ENCODE assay signal across 8 cellular contexts in the genomic region with DNA sequence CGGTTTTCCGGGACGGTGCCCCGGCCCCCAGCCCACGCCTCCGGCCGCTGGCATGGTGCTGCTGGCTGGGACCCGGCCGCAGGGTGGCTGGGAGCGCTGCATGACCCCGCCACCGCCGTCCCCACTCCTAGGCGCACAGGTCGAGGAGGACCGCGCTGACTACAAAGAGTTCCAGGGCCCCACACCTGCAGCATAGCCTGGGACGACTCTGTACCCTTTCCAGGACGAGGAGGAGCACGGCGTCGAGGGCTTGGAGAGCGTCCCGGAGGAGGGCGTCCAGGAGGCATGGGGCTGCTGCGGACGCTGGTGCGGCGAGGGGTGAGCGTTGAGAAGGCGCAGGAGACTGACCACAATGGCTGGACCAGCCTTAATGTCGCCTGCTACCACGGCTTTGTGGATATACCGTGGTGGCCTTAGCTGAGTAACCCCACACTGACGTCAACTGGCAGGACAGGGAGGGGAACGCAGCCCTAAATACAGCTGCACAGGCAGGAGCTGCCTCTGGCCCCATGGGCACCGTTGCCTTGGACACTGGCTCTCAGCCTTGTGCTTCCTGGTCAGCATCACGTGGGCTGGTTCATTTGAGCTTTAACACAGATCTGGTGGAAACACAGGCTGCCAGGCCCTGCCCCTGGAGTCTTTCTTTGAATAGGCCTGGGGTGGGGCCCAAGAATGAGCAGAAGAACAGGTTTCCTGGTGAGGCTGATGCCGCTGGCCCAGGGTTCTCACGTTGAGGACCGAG. TPM values are rescaled to one million over a fixed set of nuclear protein-coding genes. Genes with fewer than 3 reads are reported as not detected.
A peak's percentile ranks its signal among the peaks of the same experiment; 100 is the strongest.
DNase-seq lines count a peak whose midpoint lies in the region; ATAC-seq, FAIRE-seq and TF ChIP-seq lines count a peak whose summit lies in the region.

No MANE protein-coding gene starts in this region.

- H3K27me3 ChIP-seq in suprapubic skin = no peaks in the 10 kb centered on the region

- peak overlapping the region; percentile 74 for H3K4me3 ChIP-seq in suprapubic skin

- 84% methylated on average over 37 of the region's 41 CpGs for WGBS in suprapubic skin

- POLR2A ChIA-PET in activated CD4-positive, alpha-beta T cell treated with anti-CD3 and anti-CD28 coated beads, Interleukin-2, amount 10 ng/mL, durations not matched to agents 7 days and 5 days (lab: Charles Lee) = no interaction called here
- POLR2A ChIA-PET in activated CD4-positive, alpha-beta memory T cell treated with anti-CD3 and anti-CD28 coated beads for 36 hours (lab: Charles Lee) = no interaction called here

- ATAC-seq in HG02852 (IDR thresholded peaks at IDR 0.05; ENCODE audit: unreplicated experiment) = no peak

- H3K36me3 ChIP-seq in suprapubic skin = peaks cover 8% of the 10 kb centered on the region

- H3K27ac ChIP-seq in suprapubic skin = no peak overlapping the region

- H3K27me3 Mint-ChIP-seq in activated CD4-positive, alpha-beta T cell treated with anti-CD3 and anti-CD28 coated beads, Interleukin-2, amount 10 ng/mL, durations not matched to agents 7 days and 5 days = peaks cover 2% of the 10 kb centered on the region
- H3K27me3 Mint-ChIP-seq in activated CD4-positive, alpha-beta memory T cell treated with anti-CD3 and anti-CD28 coated beads for 36 hours = no peaks in the 10 kb centered on the region

- H3K9me3 Mint-ChIP-seq in activated CD4-positive, alpha-beta T cell treated with anti-CD3 and anti-CD28 coated beads, Interleukin-2, amount 10 ng/mL, durations not matched to agents 7 days and 5 days = peaks cover 2% of the 10 kb centered on the region
- H3K9me3 Mint-ChIP-seq in activated CD4-positive, alpha-beta memory T cell treated with anti-CD3 and anti-CD28 coated beads for 36 hours = peaks cover 4% of the 10 kb centered on the region

- intact Hi-C loops in activated CD4-positive, alpha-beta memory T cell treated with anti-CD3 and anti-CD28 coated beads for 36 hours (cut with micrococcal nuclease) = loop anchor here (5.0 kb wide), 1 partner anchor 178 kb away; no protein-coding TSS in a partner anchor

- FAIRE-seq in H54 (lab: Jason Lieb, UNC) = no peak
- no peak for FAIRE-seq in D721Med (lab: Jason Lieb, UNC)

- TF ChIP-seq EP300 in suprapubic skin (IDR thresholded peaks at IDR 0.05) = no peak

- TF ChIP-seq POLR2A in suprapubic skin (IDR thresholded peaks at IDR 0.05) (no peak), H54 (IDR thresholded peaks at IDR 0.05; ENCODE audit: low read depth, low read length) (no peak)

- TF ChIP-seq CTCF in suprapubic skin (IDR thresholded peaks at IDR 0.05) = no peak
- TF ChIP-seq CTCF in D721Med (IDR thresholded peaks at IDR 0.05; ENCODE audit: insufficient read depth, missing control alignments) = no peak

- CTCF ChIA-PET in activated CD4-positive, alpha-beta T cell treated with anti-CD3 and anti-CD28 coated beads, Interleukin-2, amount 10 ng/mL, durations not matched to agents 7 days and 5 days (lab: Charles Lee) = interaction anchor here (0.9 to 1.2 kb wide), 2 partner anchors 11 to 151 kb away, joined by 3 read pairs; no protein-coding TSS in a partner anchor
- CTCF ChIA-PET in activated CD4-positive, alpha-beta memory T cell treated with anti-CD3 and anti-CD28 coated beads for 36 hours (lab: Charles Lee) = interaction anchor here (1.0 kb wide), 1 partner anchor 9 kb away, joined by 3 read pairs; no protein-coding TSS in a partner anchor

- peak overlapping the region; percentile 86 for H3K4me3 Mint-ChIP-seq in activated CD4-positive, alpha-beta T cell treated with anti-CD3 and anti-CD28 coated beads, Interleukin-2, amount 10 ng/mL, durations not matched to agents 7 days and 5 days
- peak overlapping the region; percentile 74 for H3K4me3 Mint-ChIP-seq in activated CD4-positive, alpha-beta memory T cell treated with anti-CD3 and anti-CD28 coated beads for 36 hours

- H3K4me1 Mint-ChIP-seq in activated CD4-positive, alpha-beta T cell treated with anti-CD3 and anti-CD28 coated beads, Interleukin-2, amount 10 ng/mL, durations not matched to agents 7 days and 5 days = peaks cover 16% of the 10 kb centered on the region
- H3K4me1 Mint-ChIP-seq in activated CD4-positive, alpha-beta memory T cell treated with anti-CD3 and anti-CD28 coated beads for 36 hours (ENCODE audit: low read depth) = peaks cover 20% of the 10 kb centered on the region

- DNase-seq in activated CD4-positive, alpha-beta T cell treated with anti-CD3 and anti-CD28 coated beads, Interleukin-2, amount 10 ng/mL, durations not matched to agents 7 days and 5 days = no peak
- no peak for DNase-seq in activated CD4-positive, alpha-beta T cell treated with anti-CD3 and anti-CD28 coated beads, Interleukin-2, amount 50 U/mL, for 1 hour
- no peak for DNase-seq in activated CD4-positive, alpha-beta memory T cell treated with anti-CD3 and anti-CD28 coated beads for 36 hours
- peak in 38 of 51 donors; percentile 8 to 69 (median 36) for DNase-seq in hypothalamus (lab: John Stamatoyannopoulos, UW)
- no peak for DNase-seq in suprapubic skin (ENCODE audit: low spot score in 2 of 2)
- no peak for DNase-seq in H54 (ENCODE audit: insufficient read length, low spot score)
- no peak for DNase-seq in D721Med (ENCODE audit: insufficient read length, low spot score)

- peaks cover 24% of the 10 kb centered on the region for H3K36me3 Mint-ChIP-seq in activated CD4-positive, alpha-beta T cell treated with anti-CD3 and anti-CD28 coated beads, Interleukin-2, amount 10 ng/mL, durations not matched to agents 7 days and 5 days (ENCODE audit: low read depth)
- peaks cover 21% of the 10 kb centered on the region for H3K36me3 Mint-ChIP-seq in activated CD4-positive, alpha-beta memory T cell treated with anti-CD3 and anti-CD28 coated beads for 36 hours

- H3K4me1 ChIP-seq in suprapubic skin = peaks cover 22% of the 10 kb centered on the region

- no peaks in the 10 kb centered on the region for H3K9me3 ChIP-seq in suprapubic skin

- H3K27ac Mint-ChIP-seq in activated CD4-positive, alpha-beta T cell treated with anti-CD3 and anti-CD28 coated beads, Interleukin-2, amount 10 ng/mL, durations not matched to agents 7 days and 5 days = peak overlapping the region; percentile 85
- peak overlapping the region; percentile 33 for H3K27ac Mint-ChIP-seq in activated CD4-positive, alpha-beta memory T cell treated with anti-CD3 and anti-CD28 coated beads for 36 hours

RNA-seq across cellular contexts. Expression of a gene that starts 40.9 kb away (rescaled TPM):
- total RNA-seq in activated CD4-positive, alpha-beta T cell treated with anti-CD3 and anti-CD28 coated beads, Interleukin-2, amount 10 ng/mL, durations not matched to agents 7 days and 5 days = not detected
- not detected for total RNA-seq in activated CD4-positive, alpha-beta memory T cell treated with anti-CD3 and anti-CD28 coated beads for 36 hours
- total RNA-seq in suprapubic skin = not detected

Comparison
In these comparisons a context has a peak if more than half of its experiments do, and no peak if none do; other contexts are left out.
1. DNase-seq: peak in hypothalamus (38 of 51); none in activated CD4-positive, alpha-beta T cell treated with anti-CD3 and anti-CD28 coated beads, Interleukin-2, amount 10 ng/mL, durations not matched to agents 7 days and 5 days (single experiment), activated CD4-positive, alpha-beta T cell treated with anti-CD3 and anti-CD28 coated beads, Interleukin-2, amount 50 U/mL, for 1 hour (single experiment), activated CD4-positive, alpha-beta memory T cell treated with anti-CD3 and anti-CD28 coated beads for 36 hours (single experiment), suprapubic skin (0 of 2), H54 (single experiment) and D721Med (single experiment).